In genomic region chr19:57280165-57280912, GRCh38 we compare ENCODE assay signal across 1 cellular context.
TF ChIP-seq lines count a peak whose summit lies in the region.

ZNF460 (plus strand) TSS chr19:57280485; CDS start chr19:57280807, 322 bp downstream.

TF ChIP-seq in K562, 482 proteins besides CTCF, POLR2A, EP300 and RAD21 (continued from another document):
- TF ChIP-seq E2F4 (CRISPR knock-in tag; IDR thresholded peaks at IDR 0.05; ENCODE audit: low read depth) (no peak), ZNF561 (CRISPR knock-in tag; conservative IDR thresholded peaks at IDR 0.05) (no peak; the same call in 1 of the 2 replicates), ZFP30 (CRISPR knock-in tag; IDR thresholded peaks at IDR 0.05; ENCODE audit: borderline replicate concordance) (no peak), E4F1 (CRISPR knock-in tag; IDR thresholded peaks at IDR 0.05; ENCODE audit: borderline replicate concordance) (no peak), ZNF347 (CRISPR knock-in tag; IDR thresholded peaks at IDR 0.05; ENCODE audit: low read depth) (no peak), MCM2 (IDR thresholded peaks at IDR 0.05; ENCODE audit: low read depth) (no peak), SP1 (CRISPR knock-in tag; IDR thresholded peaks at IDR 0.05) (peak; percentile 89), NR2C2 (CRISPR knock-in tag; IDR thresholded peaks at IDR 0.05) (peak; percentile 67; the same call in 1 of the 2 replicates), NR2C2 (tag; IDR thresholded peaks at IDR 0.05) (peak; percentile 81), ZFP91 (CRISPR knock-in tag; IDR thresholded peaks at IDR 0.05) (no peak), ZNF431 (CRISPR knock-in tag; IDR thresholded peaks at IDR 0.05) (no peak), U2AF1 (optimal IDR thresholded peaks at IDR 0.05; ENCODE audit: low read depth, low read length) (no peak), ZNF764 (CRISPR knock-in tag; IDR thresholded peaks at IDR 0.05; ENCODE audit: low read depth) (no peak), SREBF1 (IDR thresholded peaks at IDR 0.05; ENCODE audit: borderline replicate concordance, low read depth, low read length) (no peak), SIN3A (IDR thresholded peaks at IDR 0.05; ENCODE audit: borderline replicate concordance in 2 of 2, control insufficient read depth in 1 of 2, low read depth in 2 of 2, low read length in 2 of 2) (peak; percentile 78 to 94; a peak in 3 of 4 replicates), POLR2G (IDR thresholded peaks at IDR 0.05; ENCODE audit: low read depth, low read length) (peak; percentile 97), GTF2B (IDR thresholded peaks at IDR 0.05; ENCODE audit: extremely low read depth, insufficient read length) (no peak)
